In genomic region chr6:158638393-158638792, GRCh38 we compare ENCODE assay signal across 18 cellular contexts. TPM values are rescaled to one million over a fixed set of nuclear protein-coding genes. Genes with fewer than 3 reads are reported as not detected.
A peak's percentile ranks its signal among the peaks of the same experiment; 100 is the strongest.
DNase-seq lines count a peak whose midpoint lies in the region; ATAC-seq and TF ChIP-seq lines count a peak whose summit lies in the region.
"Had no signal": no experiment of that assay in that cellular context is flagged by ENCODE, and none has a peak within 500 bp of the region (broad histone marks: within the 10 kb centered on the region; RNA-seq: fewer than 3 reads in every experiment).

No MANE protein-coding gene starts in this region.

- H3K36me3 ChIP-seq in esophagus muscularis mucosa (peaks cover 4 to 50% (median 29%) of the 10 kb centered on the region in 4 donors), psoas muscle (ENCODE audit: insufficient read depth in 1 of 2, low read depth in 1 of 2) (peaks cover 5 to 34% of the 10 kb centered on the region in 2 donors)
- H3K36me3 ChIP-seq: neural progenitor cell had no signal

- TF ChIP-seq POLR2A in esophagus muscularis mucosa (IDR thresholded peaks at IDR 0.05; ENCODE audit: low read depth) = no peak

- TF ChIP-seq EP300 in esophagus muscularis mucosa (IDR thresholded peaks at IDR 0.05) = no peak

- H3K4me1 ChIP-seq in esophagus muscularis mucosa (peaks cover 30 to 53% (median 45%) of the 10 kb centered on the region in 4 donors), psoas muscle (peaks cover 40% of the 10 kb centered on the region)
- H3K4me1 ChIP-seq: Caco-2 had no signal

- POLR2A ChIA-PET in RWPE1 (lab: Yijun Ruan, JAX; ENCODE audit: low non-redundant PET) = no interaction called here

- ATAC-seq in psoas muscle = peak; percentile 29 to 49 (median 34)
- ATAC-seq: gastroesophageal sphincter, lower lobe of right lung had no signal

- WGBS in esophagus muscularis mucosa = 73% methylated on average over 2 of the region's 2 CpGs
- WGBS in psoas muscle, 3 donors = 36 to 78% (median 41%) methylated on average over 2 of the region's 2 CpGs

- CTCF ChIA-PET in RWPE1 (lab: Yijun Ruan, JAX) = interaction anchor here (0.9 kb wide), 1 partner anchor 424 kb away, joined by 3 read pairs; no protein-coding TSS in a partner anchor

- H3K4me3 ChIP-seq in esophagus muscularis mucosa = no peak overlapping the region
- H3K4me3 ChIP-seq in psoas muscle = no peak overlapping the region
- H3K4me3 ChIP-seq: gastroesophageal sphincter, lower lobe of right lung, neural progenitor cell had no signal

- intact Hi-C loops in esophagus muscularis mucosa (cut with DNase I) (loop anchor here (10.0 kb wide), 1 partner anchor 56 kb away; no protein-coding TSS in a partner anchor), psoas muscle (cut with DNase I) (no loop called here)

- DNase-seq in activated T-cell treated with anti-CD3 and anti-CD28 coated beads, Interleukin-2, amount 50 U/mL, for 48 hours = peak; percentile 12 to 15
- no peak for DNase-seq in activated T-cell treated with anti-CD3 and anti-CD28 coated beads, Interleukin-2, amount 50 U/mL, for 1 hour
- DNase-seq in RWPE1 (ENCODE audit: low spot score) (no peak), esophagus muscularis mucosa (ENCODE audit: extremely low spot score) (peak; percentile 17), psoas muscle (no peak), NCI-H2081 (lab: John Stamatoyannopoulos, UW) (no peak), COR-L47 (lab: John Stamatoyannopoulos, UW) (no peak), 8988T (no peak)
- DNase-seq: activated B cell treated with CpG ODN at 0.5 μM for 24 hours, Caco-2, cortex of kidney, lower lobe of right lung, MV-4-11, NCI-H82, substantia nigra had no signal

- H3K9me3 ChIP-seq in esophagus muscularis mucosa = no peaks in the 10 kb centered on the region
- H3K9me3 ChIP-seq in psoas muscle = no peaks in the 10 kb centered on the region
- H3K9me3 ChIP-seq: Caco-2, gastroesophageal sphincter, lower lobe of right lung had no signal

- TF ChIP-seq CTCF in RWPE1 (conservative IDR thresholded peaks at IDR 0.05; ENCODE audit: low read depth) (no peak), esophagus muscularis mucosa (IDR thresholded peaks at IDR 0.05) (no peak), psoas muscle (IDR thresholded peaks at IDR 0.05) (no peak)

- H3K27ac ChIP-seq in RWPE1 (0 out of 2 replicates have a peak overlapping the region, but pooled peaks have one; percentile 34), esophagus muscularis mucosa (replicated peaks in 1 of 4) (peak overlapping the region in 1 of 4 donors; percentile 39), psoas muscle (peak overlapping the region; percentile 100)
- H3K27ac ChIP-seq: epithelial cell of prostate, lower lobe of right lung, neural progenitor cell had no signal

- no peaks in the 10 kb centered on the region for H3K27me3 ChIP-seq in esophagus muscularis mucosa
- no peaks in the 10 kb centered on the region for H3K27me3 ChIP-seq in psoas muscle (ENCODE audit: insufficient read depth in 3 of 3, low read length in 2 of 3)
- H3K27me3 ChIP-seq: gastroesophageal sphincter, neural progenitor cell had no signal

RNA-seq across cellular contexts. Expression of gene DYNLT1, which starts 6.2 kb away (rescaled TPM):
- total RNA-seq in esophagus muscularis mucosa (100 to 1,000 TPM in 3 of 4 donors, 10 to 100 TPM in 1; 90.7 to 147 (median 102) TPM), psoas muscle (100 to 1,000 TPM; 112 to 146 (median 135) TPM)
- 100 to 1,000 TPM; 150 to 202 (median 177) TPM for polyA plus RNA-seq in psoas muscle

RNA-seq across cellular contexts. Expression of gene SYTL3, which starts 11.5 kb away (rescaled TPM):
- total RNA-seq in esophagus muscularis mucosa (10 to 100 TPM in 1 of 4 donors, 1 to 10 TPM in 3; 4.8 to 10.1 (median 7.6) TPM), psoas muscle (10 to 100 TPM in 2 of 4 donors, 1 to 10 TPM in 2; 1.9 to 17.3 (median 11.0) TPM)
- polyA plus RNA-seq in psoas muscle = 1 to 10 TPM; 1.7 to 4.1 (median 2.2) TPM

Comparison
In these comparisons a context has a peak if more than half of its experiments do, and no peak if none do; other contexts are left out.
1. DNase-seq: peak in activated T-cell treated with anti-CD3 and anti-CD28 coated beads, Interleukin-2, amount 50 U/mL, for 48 hours (2 of 2) and esophagus muscularis mucosa (single experiment); none in activated T-cell treated with anti-CD3 and anti-CD28 coated beads, Interleukin-2, amount 50 U/mL, for 1 hour (single experiment), RWPE1 (single experiment), psoas muscle (0 of 2), NCI-H2081 (0 of 2), COR-L47 (single experiment) and 8988T (single experiment).